In genomic region chr7:129952164-129952652, GRCh38 we compare ENCODE assay signal across 8 cellular contexts.
DNase-seq lines count a peak whose midpoint lies in the region; ATAC-seq and TF ChIP-seq lines count a peak whose summit lies in the region.

No MANE protein-coding gene starts in this region.

- peak overlapping the region; percentile 98 for H3K4me2 ChIP-seq in SU-DHL-6 (ENCODE audit: low read depth, low read length, poor library complexity, severe bottlenecking)

- H3K4me3 ChIP-seq in SU-DHL-6 (ENCODE audit: insufficient read depth, low read length, poor library complexity, severe bottlenecking) = peak overlapping the region; percentile 78

- H3K27me3 ChIP-seq in SU-DHL-6 (ENCODE audit: low read length) (no peaks in the 10 kb centered on the region), layer of hippocampus (ENCODE audit: control insufficient read depth, insufficient read depth, low read length) (no peaks in the 10 kb centered on the region)

- H3K36me3 ChIP-seq in SU-DHL-6 (ENCODE audit: low read length) = no peaks in the 10 kb centered on the region

- no peaks in the 10 kb centered on the region; the same call in 1 of the 2 replicates for H4K20me1 ChIP-seq in SU-DHL-6 (ENCODE audit: low read depth, low read length)

- peak overlapping the region; percentile 42 for H2AFZ ChIP-seq in SU-DHL-6 (ENCODE audit: low read depth, low read length, severe bottlenecking)

- no peaks in the 10 kb centered on the region for H3K9me2 ChIP-seq in SU-DHL-6 (replicated peaks; ENCODE audit: insufficient read depth, low read length)

- peaks cover 24% of the 10 kb centered on the region for H3F3A ChIP-seq in SU-DHL-6 (ENCODE audit: insufficient read depth)

- peaks cover 49% of the 10 kb centered on the region for H3K79me2 ChIP-seq in SU-DHL-6 (ENCODE audit: insufficient read depth, low read length)

- H3K9me3 ChIP-seq in SU-DHL-6 (ENCODE audit: insufficient read depth, low read length) = no peaks in the 10 kb centered on the region

- ATAC-seq in GM18907 (IDR thresholded peaks at IDR 0.05; ENCODE audit: unreplicated experiment) (peak; percentile 29), HG03135 (IDR thresholded peaks at IDR 0.05; ENCODE audit: unreplicated experiment) (peak; percentile 19)

- H3K27ac ChIP-seq in SU-DHL-6 (ENCODE audit: low read depth, low read length) = peak overlapping the region; percentile 83
- peak overlapping the region; percentile 98 for H3K27ac ChIP-seq in layer of hippocampus (ENCODE audit: low read depth, low read length)

- peak; percentile 62 for DNase-seq in Ammon's horn (ENCODE audit: low spot score)
- peak; percentile 28 for DNase-seq in central memory CD4-positive, alpha-beta T cell
- DNase-seq in stimulated activated CD4-positive, alpha-beta T cell treated with anti-CD3 and anti-CD28 coated beads, Interleukin-4, amount 100 ng/mL, for 24 hours = peak; percentile 11
- DNase-seq in effector CD8-positive, alpha-beta T cell (lab: John Stamatoyannopoulos, UW) = no peak

- H3K9ac ChIP-seq in SU-DHL-6 (ENCODE audit: low read length) = peak overlapping the region; percentile 77

- no peak for TF ChIP-seq CTCF in SU-DHL-6 (IDR thresholded peaks at IDR 0.05; ENCODE audit: insufficient read depth, low read length, poor library complexity, severe bottlenecking)
